In genomic region chr2:151408788-151409600, GRCh38 we compare ENCODE assay signal across 1 cellular context.
TF ChIP-seq lines count a peak whose summit lies in the region.

No MANE protein-coding gene starts in this region.

TF ChIP-seq in K562, 482 proteins besides CTCF, POLR2A, EP300 and RAD21 (continued from another document):
- TF ChIP-seq GTF3C2 (IDR thresholded peaks at IDR 0.05; ENCODE audit: borderline replicate concordance, extremely low read depth, insufficient read length) (peak; percentile 69), FOXO4 (CRISPR knock-in tag; IDR thresholded peaks at IDR 0.05) (no peak), STAT6 (CRISPR knock-in tag; IDR thresholded peaks at IDR 0.05) (0 out of 2 replicates have a peak, but pooled peaks have one; percentile 9), TEAD1 (CRISPR knock-in tag; IDR thresholded peaks at IDR 0.05) (no peak), BCOR (IDR thresholded peaks at IDR 0.05) (peak; percentile 98), PREB (CRISPR knock-in tag; IDR thresholded peaks at IDR 0.05) (no peak), PATZ1 (CRISPR knock-in tag; IDR thresholded peaks at IDR 0.05; ENCODE audit: borderline replicate concordance) (no peak)
TF ChIP-seq in K562: peak in this region for 45.
